In genomic region chr13:61432029-61432428, GRCh38 we compare ENCODE assay signal across 29 cellular contexts. TPM values are rescaled to one million over a fixed set of nuclear protein-coding genes. Genes with fewer than 3 reads are reported as not detected.
DNase-seq lines count a peak whose midpoint lies in the region; ATAC-seq, FAIRE-seq and TF ChIP-seq lines count a peak whose summit lies in the region.
"Had no signal": no experiment of that assay in that cellular context is flagged by ENCODE, and none has a peak within 500 bp of the region (broad histone marks: within the 10 kb centered on the region; RNA-seq: fewer than 3 reads in every experiment).

No MANE protein-coding gene starts in this region.

- H3K27ac ChIP-seq in SK-N-SH (ENCODE audit: low read depth in 2 of 2, low read length in 1 of 2): peak overlapping the region in 1 of 2 experiments; percentile 28; a peak in 1 of 4 replicates
- no peak overlapping the region for H3K27ac ChIP-seq in kidney (ENCODE audit: low read depth in 2 of 2, low read length in 2 of 2)
- H3K27ac ChIP-seq in small intestine (ENCODE audit: low read depth in 1 of 2, low read length in 1 of 2): no peak overlapping the region
- H3K27ac ChIP-seq in prostate gland: no peak overlapping the region
- H3K27ac ChIP-seq: 22Rv1, BLaER1 had no signal

- no peaks in the 10 kb centered on the region for H3K9me2 ChIP-seq in SK-N-SH

- CTCF ChIA-PET in SK-N-SH (lab: Yijun Ruan, JAX): interaction anchor here (1.5 kb wide), 1 partner anchor 21 kb away, joined by 5 read pairs; no protein-coding TSS in a partner anchor

- POLR2A ChIA-PET in SK-N-SH (lab: Yijun Ruan, JAX): no interaction called here

- DNase-seq in SK-N-SH (no peak), kidney (no peak), small intestine (no peak), islet precursor cell (no peak), left cardiac atrium (no peak), prostate gland (ENCODE audit: low spot score) (no peak)
- DNase-seq: ACHN; BE2C; C1 segment of cervical spinal cord; CD4-positive, alpha-beta memory T cell; CD4-positive, CD25-positive, alpha-beta regulatory T cell; CD8-positive, alpha-beta memory T cell; COR-L47; DMS 273 treated with DMSO at 0.1 percent for 48 hours; DMS153; DMS53; DMS79; DND-41; EL; GDM1 had no signal

- ATAC-seq in left cardiac atrium: no peak

- TF ChIP-seq CTCF in SK-N-SH (IDR thresholded peaks at IDR 0.05) (no peak), kidney (IDR thresholded peaks at IDR 0.05; ENCODE audit: borderline replicate concordance, extremely low read depth, insufficient read depth) (no peak), prostate gland (IDR thresholded peaks at IDR 0.05) (no peak)

- 0 out of 4 replicates have a peak, but pooled peaks of 1 of the 2 experiments have one; percentile 15 for TF ChIP-seq EP300 in SK-N-SH (IDR thresholded peaks at IDR 0.05; ENCODE audit: borderline replicate concordance in 1 of 2, low read depth in 1 of 2, low read length in 1 of 2)

- FAIRE-seq in A204.1 (lab: Jason Lieb, UNC) (peak; percentile 14), kidney (lab: Jason Lieb, UNC) (peak; percentile 66), small intestine (lab: Jason Lieb, UNC) (peak; percentile 5)
- FAIRE-seq: GM12891, GM19239 had no signal

- H3F3A ChIP-seq in SK-N-SH (replicated peaks; ENCODE audit: insufficient read depth): no peaks in the 10 kb centered on the region

- H3K27me3 ChIP-seq in SK-N-SH (ENCODE audit: insufficient read depth) (no peaks in the 10 kb centered on the region), small intestine (ENCODE audit: control insufficient read depth in 2 of 2, insufficient read depth in 2 of 2, low read length in 2 of 2) (no peaks in the 10 kb centered on the region), prostate gland (replicated peaks; ENCODE audit: insufficient read depth) (no peaks in the 10 kb centered on the region)
- H3K27me3 ChIP-seq: BE2C, BLaER1 had no signal

- no peak overlapping the region for H2AFZ ChIP-seq in SK-N-SH (ENCODE audit: low read depth)

- H3K4me1 ChIP-seq in SK-N-SH (ENCODE audit: control insufficient read depth in 1 of 2, insufficient read depth in 2 of 2, low read depth in 1 of 2, low read length in 1 of 2): peaks cover 0 to 2% of the 10 kb centered on the region in 2 experiments; a peak in 2 of 4 replicates
- no peaks in the 10 kb centered on the region for H3K4me1 ChIP-seq in kidney (ENCODE audit: control insufficient read depth in 1 of 2, insufficient read depth in 1 of 2, low read depth in 1 of 2, low read length in 2 of 2)
- no peaks in the 10 kb centered on the region for H3K4me1 ChIP-seq in small intestine (ENCODE audit: control insufficient read depth in 2 of 2, insufficient read depth in 1 of 2, low read depth in 1 of 2, low read length in 1 of 2)
- H3K4me1 ChIP-seq in prostate gland (replicated peaks): no peaks in the 10 kb centered on the region
- H3K4me1 ChIP-seq: BLaER1 had no signal

- intact Hi-C loops in kidney (cut with DNase I): no loop called here
- intact Hi-C loops in left cardiac atrium (cut with DNase I): no loop called here
- intact Hi-C loops in prostate gland (cut with DNase I): no loop called here

- WGBS in SK-N-SH (ENCODE audit: low lambda C conversion rate): 41% methylated on average over 1 of the region's 1 CpG
- 76 to 94% (median 80%) methylated on average over 1 of the region's 1 CpG for WGBS in small intestine, 3 donors
- WGBS in prostate gland: 85% methylated on average over 1 of the region's 1 CpG

- no peak for TF ChIP-seq POLR2A in prostate gland (IDR thresholded peaks at IDR 0.05)

- no peak for TF ChIP-seq RAD21 in SK-N-SH (IDR thresholded peaks at IDR 0.05; ENCODE audit: low read length)

- H3K79me2 ChIP-seq in SK-N-SH (ENCODE audit: insufficient read depth): no peaks in the 10 kb centered on the region

- H3K9ac ChIP-seq in SK-N-SH (no peak overlapping the region), kidney (ENCODE audit: low read length in 2 of 2) (no peak overlapping the region)
- H3K9ac ChIP-seq: BLaER1 had no signal

- H4K20me1 ChIP-seq in SK-N-SH (ENCODE audit: insufficient read depth): no peaks in the 10 kb centered on the region
- H4K20me1 ChIP-seq: BLaER1 had no signal

- H3K4me3 ChIP-seq in SK-N-SH (ENCODE audit: low read depth in 2 of 2, low read length in 1 of 2) (no peak overlapping the region), kidney (ENCODE audit: low read length in 2 of 2) (no peak overlapping the region), small intestine (ENCODE audit: low read depth in 1 of 2, low read length in 2 of 2) (no peak overlapping the region), prostate gland (no peak overlapping the region)
- H3K4me3 ChIP-seq: BLaER1 had no signal

- H3K36me3 ChIP-seq in SK-N-SH (replicated peaks in 1 of 2; ENCODE audit: control insufficient read depth in 1 of 2, insufficient read depth in 2 of 2, low read length in 1 of 2) (no peaks in the 10 kb centered on the region), kidney (ENCODE audit: control insufficient read depth in 1 of 2, insufficient read depth in 2 of 2, low read length in 2 of 2) (no peaks in the 10 kb centered on the region), small intestine (ENCODE audit: control insufficient read depth in 2 of 2, insufficient read depth in 2 of 2, low read length in 2 of 2) (no peaks in the 10 kb centered on the region), prostate gland (no peaks in the 10 kb centered on the region)
- H3K36me3 ChIP-seq: BE2C, BLaER1 had no signal

- H3K4me2 ChIP-seq in SK-N-SH: no peak overlapping the region
- H3K4me2 ChIP-seq: BLaER1 had no signal

- H3K9me3 ChIP-seq in SK-N-SH (no peaks in the 10 kb centered on the region), kidney (ENCODE audit: control insufficient read depth in 1 of 2, low read length in 2 of 2) (no peaks in the 10 kb centered on the region), small intestine (ENCODE audit: control insufficient read depth, low read depth) (no peaks in the 10 kb centered on the region), prostate gland (no peaks in the 10 kb centered on the region)
- H3K9me3 ChIP-seq: BE2C, BLaER1 had no signal

TF ChIP-seq in SK-N-SH, 30 proteins besides CTCF, POLR2A, EP300 and RAD21:
- TF ChIP-seq TAF1 (IDR thresholded peaks at IDR 0.05; ENCODE audit: borderline replicate concordance, low read depth, low read length): no peak
- no peak for TF ChIP-seq FOXM1 (IDR thresholded peaks at IDR 0.05; ENCODE audit: low read depth)
- no peak for TF ChIP-seq CHD2 (IDR thresholded peaks at IDR 0.05; ENCODE audit: low read length, partially characterized antibody)
- no peak for TF ChIP-seq ELF1 (IDR thresholded peaks at IDR 0.05)
- no peak for TF ChIP-seq MXI1 (IDR thresholded peaks at IDR 0.05; ENCODE audit: low read depth, low read length)
- TF ChIP-seq IRF3 (IDR thresholded peaks at IDR 0.05; ENCODE audit: low read depth, low read length): no peak
- no peak for TF ChIP-seq GABPA (IDR thresholded peaks at IDR 0.05; ENCODE audit: low read depth)
- peak; percentile 54; the same call in 1 of the 2 replicates for TF ChIP-seq GATA2 (CRISPR knock-in tag; IDR thresholded peaks at IDR 0.05)
- no peak for TF ChIP-seq RFX5 (IDR thresholded peaks at IDR 0.05; ENCODE audit: low read length)

RNA-seq across cellular contexts. Expression of gene PCDH20, which starts 16.4 kb away (rescaled TPM):
- 0.02 TPM in 1 of 2 replicates, not detected in the other for polyA plus RNA-seq in SK-N-SH (2012; rRNA removed)
- under 0.01 and 0.01 TPM in 2 replicates for polyA plus RNA-seq in SK-N-SH (2012; cell fraction: cytosol; rRNA removed)
- 0.02 TPM in 1 of 2 replicates, not detected in the other for polyA plus RNA-seq in SK-N-SH (2012; cell fraction: nucleus; rRNA removed)
- total RNA-seq in kidney: 3.0 TPM
- polyA plus RNA-seq in kidney (ENCODE audit: insufficient read depth, low read depth, low replicate concordance): 0.45 TPM
- polyA plus RNA-seq in small intestine: 1 to 10 TPM in 1 of 3 donors, under 1 TPM in 1, not detected in 1; 0.27 to 2.3 TPM
- 10 to 100 TPM in 1 of 2 donors, 1 to 10 TPM in 1; 8.7 to 34.5 TPM for total RNA-seq in left cardiac atrium
- 1 to 10 TPM; 1.1 to 1.5 TPM for total RNA-seq in prostate gland
- total RNA-seq: A172; CD4-positive, alpha-beta memory T cell; CD4-positive, CD25-positive, alpha-beta regulatory T cell; CD8-positive, alpha-beta memory T cell; G401 had no signal
- polyA plus RNA-seq: AG04450; CD14-positive monocyte; CD4-positive, alpha-beta memory T cell; CD8-positive, alpha-beta memory T cell had no signal
